Comparison of ENCODE assay signal across 8 cellular contexts in the genomic region with DNA sequence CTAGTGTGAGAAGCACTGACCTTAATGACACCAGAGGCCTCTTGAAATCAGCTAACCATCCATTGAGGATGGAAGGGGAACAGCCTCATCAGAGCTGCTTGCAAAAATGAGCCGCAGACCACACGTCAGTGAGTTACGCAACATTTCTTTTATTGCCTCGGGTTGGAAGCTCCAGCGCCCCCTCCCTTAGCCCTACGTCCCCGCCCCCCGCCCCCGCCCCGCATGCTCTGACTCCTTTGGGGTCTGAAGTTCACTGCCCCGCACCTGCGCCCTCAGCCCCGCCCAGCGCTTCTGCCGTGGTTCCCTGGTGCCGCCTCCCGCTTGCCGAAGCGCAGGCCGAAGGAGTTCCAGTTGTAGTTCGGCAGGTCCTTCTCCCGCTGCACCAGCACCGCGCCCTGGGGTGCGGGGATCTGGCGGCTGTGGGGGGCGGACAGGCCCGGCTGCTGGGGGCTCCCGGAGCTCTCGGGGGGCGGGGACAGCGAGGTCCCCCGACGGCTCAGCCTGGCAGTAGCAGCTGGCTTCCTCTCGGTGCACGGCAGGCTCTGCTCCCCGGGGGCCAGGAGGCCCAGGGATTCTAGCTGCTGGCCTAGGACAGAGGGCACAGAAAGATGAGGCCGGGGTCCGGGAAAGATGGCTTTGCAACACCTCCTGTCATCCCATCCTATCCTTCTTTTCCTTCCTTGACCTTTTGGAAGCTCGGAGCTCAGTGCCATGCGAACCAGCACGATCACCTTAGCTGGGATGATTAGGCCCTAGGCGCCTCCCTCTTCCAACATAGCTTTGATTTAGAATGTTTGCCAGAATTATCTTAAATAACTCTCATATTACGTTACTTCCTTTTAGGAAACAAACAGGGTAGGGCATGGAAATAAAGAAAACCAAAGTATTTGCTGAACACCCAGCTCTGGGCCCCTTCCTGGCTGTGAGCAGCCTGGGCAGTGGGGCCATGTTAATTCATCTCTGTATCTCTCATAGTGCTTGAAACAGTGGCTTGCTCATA. TPM values are rescaled to one million over a fixed set of nuclear protein-coding genes. Genes with fewer than 3 reads are reported as not detected.
DNase-seq lines count a peak whose midpoint lies in the region; ATAC-seq lines count a peak whose summit lies in the region.

No MANE protein-coding gene starts in this region.

- H3K4me3 Mint-ChIP-seq in naive thymus-derived CD8-positive, alpha-beta T cell = peak overlapping the region; percentile 29 to 66 (median 56)

- POLR2A ChIA-PET in naive thymus-derived CD8-positive, alpha-beta T cell (lab: Charles Lee) = interaction anchor here (0.6 kb wide), 1 partner anchor 20 kb away, joined by 3 read pairs; no protein-coding TSS in a partner anchor

- peaks cover 27 to 45% (median 33%) of the 10 kb centered on the region in 5 donors for H3K27me3 Mint-ChIP-seq in naive thymus-derived CD8-positive, alpha-beta T cell

- peak; percentile 73 to 78 for ATAC-seq in naive thymus-derived CD8-positive, alpha-beta T cell
- ATAC-seq in GM18909 (IDR thresholded peaks at IDR 0.05; ENCODE audit: poor library complexity, unreplicated experiment) = no peak
- no peak for ATAC-seq in HG03039 (IDR thresholded peaks at IDR 0.05; ENCODE audit: unreplicated experiment)

- no peaks in the 10 kb centered on the region for H3K9me3 Mint-ChIP-seq in naive thymus-derived CD8-positive, alpha-beta T cell

- peaks cover 0 to 4% (median 0%) of the 10 kb centered on the region in 3 donors for H3K36me3 Mint-ChIP-seq in naive thymus-derived CD8-positive, alpha-beta T cell

- H3K27ac Mint-ChIP-seq in naive thymus-derived CD8-positive, alpha-beta T cell = peak overlapping the region in 5 of 10 donors; percentile 11 to 47 (median 22)

- H3K4me1 Mint-ChIP-seq in naive thymus-derived CD8-positive, alpha-beta T cell = peaks cover 20 to 34% (median 26%) of the 10 kb centered on the region in 4 donors

- DNase-seq in GDM1 (lab: John Stamatoyannopoulos, UW) (peak; percentile 53), NCI-H2227 treated with DMSO at 0.1 percent for 48 hours (lab: John Stamatoyannopoulos, UW) (peak; percentile 38), dermis blood vessel endothelial cell (peak; percentile 76), OCI-M2 (lab: John Stamatoyannopoulos, UW; ENCODE audit: unreplicated experiment) (no peak), T-helper 9 cell (no peak)
- peak in 8 of 10 donors; percentile 17 to 39 (median 26) for DNase-seq in naive thymus-derived CD8-positive, alpha-beta T cell

RNA-seq across cellular contexts. Expression of a gene that starts 5.8 kb away (rescaled TPM):
- total RNA-seq in dermis blood vessel endothelial cell = 0.14 TPM in 1 of 2 replicates, not detected in the other
- total RNA-seq in naive thymus-derived CD8-positive, alpha-beta T cell = not detected
- polyA plus RNA-seq in naive thymus-derived CD8-positive, alpha-beta T cell = not detected

RNA-seq across cellular contexts. Expression of a gene that starts 23.3 kb away (rescaled TPM):
- not detected in 2 replicates for total RNA-seq in dermis blood vessel endothelial cell
- total RNA-seq in naive thymus-derived CD8-positive, alpha-beta T cell = not detected
- polyA plus RNA-seq in naive thymus-derived CD8-positive, alpha-beta T cell = under 1 TPM; 0.32 to 0.88 (median 0.79) TPM

RNA-seq across cellular contexts. Expression of a gene that starts 24.4 kb away (rescaled TPM):
- total RNA-seq in dermis blood vessel endothelial cell = not detected in 2 replicates
- total RNA-seq in naive thymus-derived CD8-positive, alpha-beta T cell = not detected
- not detected for polyA plus RNA-seq in naive thymus-derived CD8-positive, alpha-beta T cell

RNA-seq across cellular contexts. Expression of a gene that starts 38.7 kb away (rescaled TPM):
- 9.9 and 10.7 TPM in 2 replicates for total RNA-seq in dermis blood vessel endothelial cell
- total RNA-seq in naive thymus-derived CD8-positive, alpha-beta T cell = 1 to 10 TPM; 4.2 to 5.2 TPM
- 1 to 10 TPM; 3.8 to 4.2 (median 4.2) TPM for polyA plus RNA-seq in naive thymus-derived CD8-positive, alpha-beta T cell

Comparison
In these comparisons a context has a peak if more than half of its experiments do, and no peak if none do; other contexts are left out.
1. DNase-seq: peak in GDM1 (single experiment), NCI-H2227 treated with DMSO at 0.1 percent for 48 hours (single experiment), dermis blood vessel endothelial cell (single experiment) and naive thymus-derived CD8-positive, alpha-beta T cell (8 of 10); none in OCI-M2 (single experiment) and T-helper 9 cell (single experiment).
2. ATAC-seq: peak in naive thymus-derived CD8-positive, alpha-beta T cell (2 of 2); none in GM18909 (single experiment) and HG03039 (single experiment).